11 cellular contexts compared by ENCODE assay signal in the genomic region with DNA sequence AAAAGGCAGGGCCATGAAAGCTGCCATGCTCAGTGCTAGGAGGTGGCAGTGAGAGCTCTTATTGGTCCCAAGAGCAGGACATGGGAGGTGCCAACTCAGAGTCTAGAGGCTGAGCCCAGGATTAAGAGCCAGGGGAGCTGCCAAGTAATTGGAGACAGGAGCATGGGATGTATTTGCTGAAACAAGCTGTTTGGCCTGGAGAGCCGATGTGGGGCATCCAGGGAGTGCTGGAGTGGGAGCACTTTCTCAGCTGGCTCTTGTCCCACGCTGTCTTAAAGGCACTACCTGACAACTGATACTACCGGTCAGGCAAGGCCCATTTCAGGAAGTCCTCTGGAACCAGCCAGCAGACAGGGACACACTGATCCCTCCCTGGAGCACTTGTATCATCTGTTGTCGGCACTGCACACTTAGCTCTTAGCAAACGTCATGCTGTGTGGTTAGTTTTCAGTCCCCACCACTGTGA. TPM values are rescaled to one million over a fixed set of nuclear protein-coding genes. Genes with fewer than 3 reads are reported as not detected.
A peak's percentile ranks its signal among the peaks of the same experiment; 100 is the strongest.
DNase-seq lines count a peak whose midpoint lies in the region; ATAC-seq and TF ChIP-seq lines count a peak whose summit lies in the region.
"Had no signal": no experiment of that assay in that cellular context is flagged by ENCODE, and none has a peak within 500 bp of the region (broad histone marks: within the 10 kb centered on the region; RNA-seq: fewer than 3 reads in every experiment).

No MANE protein-coding gene starts in this region.

- DNase-seq in H9, result peak; percentile 52
- DNase-seq in NCI-H2171 treated with DMSO at 0.1 percent for 48 hours (lab: John Stamatoyannopoulos, UW), result peak; percentile 86
- peak in 3 of 5 donors; percentile 11 to 56 (median 44) for DNase-seq in heart left ventricle
- peak; percentile 67 for DNase-seq in sigmoid colon
- no peak for DNase-seq in GM13977 (ENCODE audit: low spot score)
- DNase-seq in activated CD8-positive, alpha-beta T cell treated with anti-CD3 and anti-CD28 coated beads, Interleukin-2, amount 10 ng/mL, durations not matched to agents 7 days and 5 days, result no peak
- DNase-seq: activated CD4-positive, alpha-beta memory T cell treated with anti-CD3 and anti-CD28 coated beads, Interleukin-2, amount 10 ng/mL, durations not matched to agents 7 days and 5 days; activated naive CD8-positive, alpha-beta T cell treated with anti-CD3 and anti-CD28 coated beads, Interleukin-2, amount 50 U/mL, for 24 hours; naive thymus-derived CD8-positive, alpha-beta T cell had no signal

- H3K4me1 ChIP-seq in H9 (ENCODE audit: insufficient read depth, low read length) (peaks cover under 1% of the 10 kb centered on the region; the same call in 1 of the 2 replicates), heart left ventricle (peaks cover 0 to 12% (median 0%) of the 10 kb centered on the region in 12 donors), sigmoid colon (peaks cover 0 to 58% (median 45%) of the 10 kb centered on the region in 4 donors)

- no peak overlapping the region for H3K14ac ChIP-seq in H9 (ENCODE audit: insufficient read depth, low read length)

- H4K20me1 ChIP-seq in H9 (ENCODE audit: control insufficient read depth, insufficient read depth, insufficient read length), result no peaks in the 10 kb centered on the region

- H3K36me3 ChIP-seq in heart left ventricle (no peaks in the 10 kb centered on the region), sigmoid colon (no peaks in the 10 kb centered on the region)

- H3K4me3 ChIP-seq in heart left ventricle (no peak overlapping the region), sigmoid colon (no peak overlapping the region)

- no peak overlapping the region for H2BK15ac ChIP-seq in H9 (ENCODE audit: low read depth, low read length)

- H3K79me1 ChIP-seq in H9 (ENCODE audit: insufficient read depth, low read depth, low read length, poor library complexity, severe bottlenecking), result no peaks in the 10 kb centered on the region

- intact Hi-C loops in heart left ventricle (cut with DNase I) (no loop called here), sigmoid colon (cut with DNase I) (no loop called here)

- peaks cover 27 to 39% of the 10 kb centered on the region in 2 experiments for H3K4me1 Mint-ChIP-seq in H9
- no peaks in the 10 kb centered on the region for H3K4me1 Mint-ChIP-seq in activated CD8-positive, alpha-beta T cell treated with anti-CD3 and anti-CD28 coated beads, Interleukin-2, amount 10 ng/mL, durations not matched to agents 7 days and 5 days (ENCODE audit: low read depth)
- H3K4me1 Mint-ChIP-seq: activated CD4-positive, alpha-beta memory T cell treated with anti-CD3 and anti-CD28 coated beads, Interleukin-2, amount 10 ng/mL, durations not matched to agents 7 days and 5 days; activated naive CD8-positive, alpha-beta T cell treated with anti-CD3 and anti-CD28 coated beads, Interleukin-2, amount 50 U/mL, for 24 hours; naive thymus-derived CD8-positive, alpha-beta T cell had no signal

- no peak overlapping the region for H2BK20ac ChIP-seq in H9 (ENCODE audit: low read depth, low read length, poor library complexity, severe bottlenecking)

- H2BK5ac ChIP-seq in H9 (ENCODE audit: insufficient read length, low read length), result no peak overlapping the region

- H3K23ac ChIP-seq in H9 (ENCODE audit: insufficient read length, low read depth, low read length), result no peak overlapping the region

- TF ChIP-seq POLR2A in heart left ventricle (IDR thresholded peaks at IDR 0.05), result no peak
- no peak for TF ChIP-seq POLR2A in sigmoid colon (IDR thresholded peaks at IDR 0.05)

- no peak overlapping the region for H3K4ac ChIP-seq in H9 (ENCODE audit: low read depth, low read length)

- no peak overlapping the region for H3K56ac ChIP-seq in H9 (ENCODE audit: insufficient read length, low read depth, low read length)

- H2AK5ac ChIP-seq in H9 (ENCODE audit: insufficient read length, low read length), result no peak overlapping the region

- no peak overlapping the region for H4K5ac ChIP-seq in H9 (ENCODE audit: insufficient read length, low read depth, low read length)

- no peaks in the 10 kb centered on the region for H3K9me3 ChIP-seq in H9 (ENCODE audit: control insufficient read depth, low read depth, low read length)
- no peaks in the 10 kb centered on the region for H3K9me3 ChIP-seq in heart left ventricle
- H3K9me3 ChIP-seq in sigmoid colon, result no peaks in the 10 kb centered on the region

- H3K18ac ChIP-seq in H9 (ENCODE audit: insufficient read length, low read depth, low read length), result no peak overlapping the region

- no peak overlapping the region for H3K27ac Mint-ChIP-seq in H9
- H3K27ac Mint-ChIP-seq in activated CD8-positive, alpha-beta T cell treated with anti-CD3 and anti-CD28 coated beads, Interleukin-2, amount 10 ng/mL, durations not matched to agents 7 days and 5 days, result no peak overlapping the region
- H3K27ac Mint-ChIP-seq: activated CD4-positive, alpha-beta memory T cell treated with anti-CD3 and anti-CD28 coated beads, Interleukin-2, amount 10 ng/mL, durations not matched to agents 7 days and 5 days; activated naive CD8-positive, alpha-beta T cell treated with anti-CD3 and anti-CD28 coated beads, Interleukin-2, amount 50 U/mL, for 24 hours; naive thymus-derived CD8-positive, alpha-beta T cell had no signal

- POLR2A ChIA-PET in activated CD8-positive, alpha-beta T cell treated with anti-CD3 and anti-CD28 coated beads, Interleukin-2, amount 10 ng/mL, durations not matched to agents 7 days and 5 days (lab: Charles Lee), result no interaction called here

- no peak overlapping the region for H2BK12ac ChIP-seq in H9 (ENCODE audit: insufficient read length, low read depth, low read length)

- H3K27me3 Mint-ChIP-seq in H9 (ENCODE audit: low read depth), result no peaks in the 10 kb centered on the region
- no peaks in the 10 kb centered on the region for H3K27me3 Mint-ChIP-seq in activated CD8-positive, alpha-beta T cell treated with anti-CD3 and anti-CD28 coated beads, Interleukin-2, amount 10 ng/mL, durations not matched to agents 7 days and 5 days (ENCODE audit: low read depth)
- H3K27me3 Mint-ChIP-seq: activated CD4-positive, alpha-beta memory T cell treated with anti-CD3 and anti-CD28 coated beads, Interleukin-2, amount 10 ng/mL, durations not matched to agents 7 days and 5 days; activated naive CD8-positive, alpha-beta T cell treated with anti-CD3 and anti-CD28 coated beads, Interleukin-2, amount 50 U/mL, for 24 hours had no signal

- no peaks in the 10 kb centered on the region for H3K79me2 ChIP-seq in H9 (ENCODE audit: insufficient read depth, low read length)

- H4K8ac ChIP-seq in H9 (replicated peaks; ENCODE audit: insufficient read length, low read depth, low read length), result no peak overlapping the region

- no peak for TF ChIP-seq EP300 in sigmoid colon (IDR thresholded peaks at IDR 0.05)

- H3K27ac ChIP-seq in H9 (ENCODE audit: insufficient read length, low read depth, low read length), result no peak overlapping the region
- peak overlapping the region in 3 of 12 donors; percentile 14 to 34 (median 25) for H3K27ac ChIP-seq in heart left ventricle
- peak overlapping the region; percentile 28 to 68 (median 48) for H3K27ac ChIP-seq in sigmoid colon

- in situ Hi-C loops in GM13977 (cut with MboI; ENCODE audit: low pct_unique_long_range_greater_than_20kb, low sequenced_read_pairs, unreplicated experiment), result no loop called here

- no peak overlapping the region for H2AFZ ChIP-seq in H9 (ENCODE audit: low read length)

- H3K36me3 Mint-ChIP-seq in H9 (ENCODE audit: insufficient read depth in 1 of 3, low read depth in 3 of 3), result no peaks in the 10 kb centered on the region
- no peaks in the 10 kb centered on the region for H3K36me3 Mint-ChIP-seq in activated CD8-positive, alpha-beta T cell treated with anti-CD3 and anti-CD28 coated beads, Interleukin-2, amount 10 ng/mL, durations not matched to agents 7 days and 5 days (ENCODE audit: low read depth)
- H3K36me3 Mint-ChIP-seq: naive thymus-derived CD8-positive, alpha-beta T cell had no signal

- H3K9ac ChIP-seq in H9 (ENCODE audit: extremely low read depth, insufficient read length, low read length), result no peak overlapping the region

- H3K4me2 ChIP-seq in H9 (ENCODE audit: insufficient read depth, insufficient read length, low read length), result no peak overlapping the region

- no peak overlapping the region for H3K4me3 Mint-ChIP-seq in H9
- no peak overlapping the region for H3K4me3 Mint-ChIP-seq in activated CD8-positive, alpha-beta T cell treated with anti-CD3 and anti-CD28 coated beads, Interleukin-2, amount 10 ng/mL, durations not matched to agents 7 days and 5 days
- H3K4me3 Mint-ChIP-seq: activated CD4-positive, alpha-beta memory T cell treated with anti-CD3 and anti-CD28 coated beads, Interleukin-2, amount 10 ng/mL, durations not matched to agents 7 days and 5 days; activated naive CD8-positive, alpha-beta T cell treated with anti-CD3 and anti-CD28 coated beads, Interleukin-2, amount 50 U/mL, for 24 hours; naive thymus-derived CD8-positive, alpha-beta T cell had no signal

- no peaks in the 10 kb centered on the region for H3K9me3 Mint-ChIP-seq in H9
- no peaks in the 10 kb centered on the region for H3K9me3 Mint-ChIP-seq in activated CD8-positive, alpha-beta T cell treated with anti-CD3 and anti-CD28 coated beads, Interleukin-2, amount 10 ng/mL, durations not matched to agents 7 days and 5 days (ENCODE audit: insufficient read depth)
- H3K9me3 Mint-ChIP-seq: activated CD4-positive, alpha-beta memory T cell treated with anti-CD3 and anti-CD28 coated beads, Interleukin-2, amount 10 ng/mL, durations not matched to agents 7 days and 5 days; activated naive CD8-positive, alpha-beta T cell treated with anti-CD3 and anti-CD28 coated beads, Interleukin-2, amount 50 U/mL, for 24 hours; naive thymus-derived CD8-positive, alpha-beta T cell had no signal

- no peak overlapping the region for H4K91ac ChIP-seq in H9 (ENCODE audit: insufficient read length, low read depth, low read length)

- ATAC-seq in heart left ventricle (peak; percentile 73 to 92 (median 88)), GM18861 (IDR thresholded peaks at IDR 0.05; ENCODE audit: unreplicated experiment) (no peak), HG03442 (IDR thresholded peaks at IDR 0.05; ENCODE audit: unreplicated experiment) (no peak)
- no peak for ATAC-seq in activated CD8-positive, alpha-beta T cell treated with anti-CD3 and anti-CD28 coated beads, Interleukin-2, amount 10 ng/mL, durations not matched to agents 7 days and 5 days
- ATAC-seq: activated naive CD8-positive, alpha-beta T cell treated with anti-CD3 and anti-CD28 coated beads, Interleukin-2, amount 50 U/mL, for 24 hours; naive thymus-derived CD8-positive, alpha-beta T cell had no signal

- TF ChIP-seq CTCF in H9 (conservative IDR thresholded peaks at IDR 0.05), result no peak
- no peak for TF ChIP-seq CTCF in heart left ventricle (IDR thresholded peaks at IDR 0.05)
- TF ChIP-seq CTCF in sigmoid colon (IDR thresholded peaks at IDR 0.05), result no peak
- TF ChIP-seq CTCF in GM13977 (IDR thresholded peaks at IDR 0.05; ENCODE audit: extremely low read depth, insufficient read depth, missing control alignments), result no peak

- no CpG with 5 or more reads among the region's 5 CpGs for WGBS in H9 (ENCODE audit: extremely low coverage, insufficient read length, low lambda C conversion rate)
- WGBS in heart left ventricle, 4 donors, result 27 to 36% (median 33%) methylated on average over 5 of the region's 5 CpGs
- 51 to 68% methylated on average over 5 of the region's 5 CpGs for WGBS in sigmoid colon, 2 donors

- H3T11ph ChIP-seq in H9 (ENCODE audit: low read length), result no peak overlapping the region

- CTCF ChIA-PET in activated CD8-positive, alpha-beta T cell treated with anti-CD3 and anti-CD28 coated beads, Interleukin-2, amount 10 ng/mL, durations not matched to agents 7 days and 5 days (lab: Charles Lee), result interaction anchor here (1.2 kb wide), 1 partner anchor 147 kb away, joined by 4 read pairs; no protein-coding TSS in a partner anchor

- H3K27me3 ChIP-seq in H9 (ENCODE audit: insufficient read depth, low read length), result no peaks in the 10 kb centered on the region
- H3K27me3 ChIP-seq in heart left ventricle, result peaks cover 0 to 6% (median 0%) of the 10 kb centered on the region in 9 donors
- no peaks in the 10 kb centered on the region for H3K27me3 ChIP-seq in sigmoid colon

- H2BK120ac ChIP-seq in H9 (ENCODE audit: low read depth, low read length, poor library complexity, severe bottlenecking), result no peak overlapping the region

- no peaks in the 10 kb centered on the region for H3K23me2 ChIP-seq in H9 (ENCODE audit: insufficient read length, low read depth, low read length, poor library complexity, severe bottlenecking)

RNA-seq across cellular contexts. Expression of a gene that starts 19.3 kb away (rescaled TPM):
- total RNA-seq in H9 (2021) (not detected in 2 replicates), heart left ventricle (not detected), sigmoid colon (under 1 TPM in 3 of 4 donors, not detected in 1; 0.16 to 0.55 (median 0.36) TPM)
- polyA plus RNA-seq in heart left ventricle (not detected), sigmoid colon (under 1 TPM in 1 of 3 donors, not detected in 2; 0.12 TPM)
- not detected for total RNA-seq in activated CD8-positive, alpha-beta T cell treated with anti-CD3 and anti-CD28 coated beads, Interleukin-2, amount 10 ng/mL, durations not matched to agents 7 days and 5 days
- total RNA-seq: activated CD4-positive, alpha-beta memory T cell treated with anti-CD3 and anti-CD28 coated beads, Interleukin-2, amount 10 ng/mL, durations not matched to agents 7 days and 5 days; naive thymus-derived CD8-positive, alpha-beta T cell had no signal
- polyA plus RNA-seq: naive thymus-derived CD8-positive, alpha-beta T cell had no signal

Comparison
In these comparisons a context has a peak if more than half of its experiments do, and no peak if none do; other contexts are left out.
1. DNase-seq: peak in H9 (single experiment), NCI-H2171 treated with DMSO at 0.1 percent for 48 hours (single experiment), heart left ventricle (3 of 5) and sigmoid colon (single experiment); none in GM13977 (single experiment) and activated CD8-positive, alpha-beta T cell treated with anti-CD3 and anti-CD28 coated beads, Interleukin-2, amount 10 ng/mL, durations not matched to agents 7 days and 5 days (single experiment).
2. ATAC-seq: peak in heart left ventricle (4 of 4); none in GM18861 (single experiment), HG03442 (single experiment) and activated CD8-positive, alpha-beta T cell treated with anti-CD3 and anti-CD28 coated beads, Interleukin-2, amount 10 ng/mL, durations not matched to agents 7 days and 5 days (single experiment).